In the genomic region with DNA sequence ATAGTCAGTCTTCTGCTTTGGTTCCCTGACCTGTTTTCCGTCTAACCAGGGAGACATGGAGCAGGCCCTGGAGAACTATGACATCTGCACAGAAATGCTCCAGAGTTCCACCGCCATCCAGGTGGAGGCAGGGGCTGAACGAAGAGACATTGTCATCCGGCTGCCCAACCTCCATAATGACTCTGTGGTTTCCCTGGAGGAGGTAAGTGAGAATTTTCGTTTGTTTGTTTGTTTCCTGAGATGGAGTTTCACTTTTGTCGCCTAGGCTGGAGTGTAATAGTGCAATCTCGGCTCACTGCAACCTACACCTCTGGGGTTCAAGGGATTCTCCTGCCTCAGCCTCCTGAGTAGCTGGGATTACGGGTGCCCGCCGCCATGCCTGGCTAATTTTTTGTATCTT, we compare ENCODE assay signal across 25 cellular contexts. TPM values are rescaled to one million over a fixed set of nuclear protein-coding genes. Genes with fewer than 3 reads are reported as not detected.
"Had no signal": no experiment of that assay in that cellular context is flagged by ENCODE, and none has a peak within 500 bp of the region (broad histone marks: within the 10 kb centered on the region; RNA-seq: fewer than 3 reads in every experiment).

No MANE protein-coding gene starts in this region.

- H3K4me3 ChIP-seq: ascending aorta, body of pancreas, SK-N-MC had no signal

- H3K27ac Mint-ChIP-seq: activated B cell treated with CpG ODN at 0.5 μM for 24 hours; activated CD8-positive, alpha-beta T cell treated with anti-CD3 and anti-CD28 coated beads, Interleukin-2, amount 10 ng/mL, durations not matched to agents 7 days and 5 days; activated naive CD8-positive, alpha-beta T cell treated with anti-CD3 and anti-CD28 coated beads, Interleukin-2, amount 50 U/mL, for 24 hours; T-cell had no signal

- H3K27me3 Mint-ChIP-seq: activated B cell treated with CpG ODN at 0.5 μM for 24 hours; activated naive CD8-positive, alpha-beta T cell treated with anti-CD3 and anti-CD28 coated beads, Interleukin-2, amount 50 U/mL, for 24 hours; T-cell had no signal

- DNase-seq: activated B cell treated with CpG ODN at 0.5 μM for 24 hours; activated CD4-positive, alpha-beta T cell treated with anti-CD3 and anti-CD28 coated beads, Interleukin-2, amount 50 U/mL, for 1 hour; activated CD8-positive, alpha-beta T cell treated with anti-CD3 and anti-CD28 coated beads, Interleukin-2, amount 10 ng/mL, durations not matched to agents 7 days and 5 days; activated effector memory CD4-positive, alpha-beta T cell treated with anti-CD3 and anti-CD28 coated beads, Interleukin-2, amount 50 U/mL, for 16 hours; activated naive CD4-positive, alpha-beta T cell treated with Interleukin-2 at 50 U/mL for 16 hours; activated naive CD8-positive, alpha-beta T cell treated with anti-CD3 and anti-CD28 coated beads, Interleukin-2, amount 50 U/mL, for 24 hours; activated T-cell treated with anti-CD3 and anti-CD28 coated beads, Interleukin-2, amount 50 U/mL, for 4 hours; amniotic stem cell; body of pancreas; IMR-90; Kasumi-1; KBM-7; NCI-H1092; NCI-H1417; NCI-H2081; NCI-H510A treated with DMSO at 0.1 percent for 48 hours; RPMI8226; T-cell; T1000 had no signal

- H3K9me3 Mint-ChIP-seq: activated B cell treated with CpG ODN at 0.5 μM for 24 hours; activated naive CD4-positive, alpha-beta T cell treated with anti-CD3 and anti-CD28 coated beads, Interleukin-2, amount 50 U/mL, for 72 hours; activated naive CD8-positive, alpha-beta T cell treated with anti-CD3 and anti-CD28 coated beads, Interleukin-2, amount 50 U/mL, for 24 hours; activated T-cell treated with anti-CD3 and anti-CD28 coated beads, Interleukin-2, amount 50 U/mL, for 4 hours; T-cell had no signal

- ATAC-seq: activated CD8-positive, alpha-beta T cell treated with anti-CD3 and anti-CD28 coated beads, Interleukin-2, amount 10 ng/mL, durations not matched to agents 7 days and 5 days; activated naive CD4-positive, alpha-beta T cell treated with anti-CD3 and anti-CD28 coated beads, Interleukin-2, amount 50 U/mL, for 72 hours; activated naive CD8-positive, alpha-beta T cell treated with anti-CD3 and anti-CD28 coated beads, Interleukin-2, amount 50 U/mL, for 24 hours; activated T-cell treated with anti-CD3 and anti-CD28 coated beads, Interleukin-2, amount 50 U/mL, for 4 hours; body of pancreas; Right ventricle myocardium inferior; T-cell had no signal

- H3K4me3 Mint-ChIP-seq: activated B cell treated with CpG ODN at 0.5 μM for 24 hours; activated CD8-positive, alpha-beta T cell treated with anti-CD3 and anti-CD28 coated beads, Interleukin-2, amount 10 ng/mL, durations not matched to agents 7 days and 5 days; activated naive CD8-positive, alpha-beta T cell treated with anti-CD3 and anti-CD28 coated beads, Interleukin-2, amount 50 U/mL, for 24 hours; activated T-cell treated with anti-CD3 and anti-CD28 coated beads, Interleukin-2, amount 50 U/mL, for 4 hours; T-cell had no signal

- H3K27me3 ChIP-seq: ascending aorta, body of pancreas had no signal

- H3K27ac ChIP-seq: ascending aorta, body of pancreas, SK-N-MC had no signal

- H3K9me3 ChIP-seq: ascending aorta, body of pancreas had no signal

RNA-seq across cellular contexts. Expression of a gene that starts 58.7 kb away (rescaled TPM):
- total RNA-seq: activated B cell treated with CpG ODN at 0.5 μM for 24 hours; activated CD8-positive, alpha-beta T cell treated with anti-CD3 and anti-CD28 coated beads, Interleukin-2, amount 10 ng/mL, durations not matched to agents 7 days and 5 days; activated naive CD4-positive, alpha-beta T cell treated with anti-CD3 and anti-CD28 coated beads, Interleukin-2, amount 50 U/mL, for 72 hours; activated T-cell treated with anti-CD3 and anti-CD28 coated beads, Interleukin-2, amount 50 U/mL, for 4 hours; ascending aorta; body of pancreas; bronchial epithelial cell; IMR-90; OCI-LY7; Right ventricle myocardium inferior; T-cell had no signal
